ENCODE assay signal across 23 cellular contexts in genomic region chr3:148599478-148599877, GRCh38.
"Had no signal": no experiment of that assay in that cellular context is flagged by ENCODE, and none has a peak within 500 bp of the region (broad histone marks: within the 10 kb centered on the region; RNA-seq: fewer than 3 reads in every experiment).

No MANE protein-coding gene starts in this region.

- H3K4me1 ChIP-seq: gastrocnemius medialis, heart right ventricle, left lung, lower lobe of right lung, right atrium auricular region, suprapubic skin, thyroid gland, upper lobe of left lung had no signal

- H3K9me3 ChIP-seq: esophagus muscularis mucosa, gastrocnemius medialis, heart right ventricle, left lung, lower lobe of right lung, right atrium auricular region, suprapubic skin, thyroid gland, upper lobe of left lung had no signal

- H3K36me3 Mint-ChIP-seq: memory B cell; mesothelial cell of epicardium; naive B cell; stimulated activated effector memory CD8-positive, alpha-beta T cell treated with anti-CD3 and anti-CD28 coated beads, Interleukin-12 subunit alpha, Interleukin-12 subunit beta, amount 100 ng/mL, for 72 hours had no signal

- H3K27me3 Mint-ChIP-seq: central memory CD8-positive, alpha-beta T cell; memory B cell; naive B cell had no signal

- FAIRE-seq: endometrium had no signal

- H3K4me1 Mint-ChIP-seq: central memory CD8-positive, alpha-beta T cell; memory B cell; naive B cell; stimulated activated effector memory CD8-positive, alpha-beta T cell treated with anti-CD3 and anti-CD28 coated beads, Interleukin-12 subunit alpha, Interleukin-12 subunit beta, amount 100 ng/mL, for 72 hours had no signal

- H3K9me3 Mint-ChIP-seq: central memory CD8-positive, alpha-beta T cell; memory B cell; mesothelial cell of epicardium; nephron progenitor cell had no signal

- H3K27me3 ChIP-seq: esophagus muscularis mucosa, gastrocnemius medialis, heart right ventricle, left lung, right atrium auricular region, suprapubic skin, thyroid gland, upper lobe of left lung had no signal

- H3K36me3 ChIP-seq: esophagus muscularis mucosa, gastrocnemius medialis, heart right ventricle, left lung, lower lobe of right lung, right atrium auricular region, suprapubic skin, thyroid gland, upper lobe of left lung had no signal

- H3K4me3 ChIP-seq: esophagus muscularis mucosa, gastrocnemius medialis, heart right ventricle, left lung, lower lobe of right lung, right atrium auricular region, smooth muscle cell, suprapubic skin, thyroid gland, upper lobe of left lung had no signal

- H3K4me2 ChIP-seq: smooth muscle cell had no signal

- H3K4me3 Mint-ChIP-seq: central memory CD8-positive, alpha-beta T cell; memory B cell; mesothelial cell of epicardium; naive B cell; nephron progenitor cell; stimulated activated effector memory CD8-positive, alpha-beta T cell treated with anti-CD3 and anti-CD28 coated beads, Interleukin-12 subunit alpha, Interleukin-12 subunit beta, amount 100 ng/mL, for 72 hours had no signal

- H3K27ac ChIP-seq: epithelial cell of prostate, esophagus muscularis mucosa, gastrocnemius medialis, heart right ventricle, left lung, lower lobe of right lung, right atrium auricular region, suprapubic skin, thyroid gland, upper lobe of left lung had no signal

- ATAC-seq: gastrocnemius medialis; heart right ventricle; left lung; lower lobe of right lung; stimulated activated effector memory CD8-positive, alpha-beta T cell treated with anti-CD3 and anti-CD28 coated beads, Interleukin-12 subunit alpha, Interleukin-12 subunit beta, amount 100 ng/mL, for 72 hours; stimulated activated naive CD8-positive, alpha-beta T cell treated with anti-CD3 and anti-CD28 coated beads, Interleukin-15, Interleukin-2, amounts not matched to agents 100 U/mL and 50 U/mL, for 24 hours had no signal

- DNase-seq: effector memory CD4-positive, alpha-beta T cell; gastrocnemius medialis; heart right ventricle; islet precursor cell; left lung; lower lobe of right lung; naive B cell; nephron progenitor cell; stimulated activated CD4-positive, alpha-beta T cell treated with anti-CD3 and anti-CD28 coated beads, Interleukin-4, amount 100 ng/mL, for 1 hour; stimulated activated CD8-positive, alpha-beta memory T cell treated with anti-CD3 and anti-CD28 coated beads, Interleukin-4, amount 100 ng/mL, for 48 hours; stimulated activated naive CD8-positive, alpha-beta T cell treated with anti-CD3 and anti-CD28 coated beads, Interleukin-15, Interleukin-2, amounts not matched to agents 100 U/mL and 50 U/mL, for 24 hours; thyroid gland; upper lobe of left lung had no signal
